In the genomic region with DNA sequence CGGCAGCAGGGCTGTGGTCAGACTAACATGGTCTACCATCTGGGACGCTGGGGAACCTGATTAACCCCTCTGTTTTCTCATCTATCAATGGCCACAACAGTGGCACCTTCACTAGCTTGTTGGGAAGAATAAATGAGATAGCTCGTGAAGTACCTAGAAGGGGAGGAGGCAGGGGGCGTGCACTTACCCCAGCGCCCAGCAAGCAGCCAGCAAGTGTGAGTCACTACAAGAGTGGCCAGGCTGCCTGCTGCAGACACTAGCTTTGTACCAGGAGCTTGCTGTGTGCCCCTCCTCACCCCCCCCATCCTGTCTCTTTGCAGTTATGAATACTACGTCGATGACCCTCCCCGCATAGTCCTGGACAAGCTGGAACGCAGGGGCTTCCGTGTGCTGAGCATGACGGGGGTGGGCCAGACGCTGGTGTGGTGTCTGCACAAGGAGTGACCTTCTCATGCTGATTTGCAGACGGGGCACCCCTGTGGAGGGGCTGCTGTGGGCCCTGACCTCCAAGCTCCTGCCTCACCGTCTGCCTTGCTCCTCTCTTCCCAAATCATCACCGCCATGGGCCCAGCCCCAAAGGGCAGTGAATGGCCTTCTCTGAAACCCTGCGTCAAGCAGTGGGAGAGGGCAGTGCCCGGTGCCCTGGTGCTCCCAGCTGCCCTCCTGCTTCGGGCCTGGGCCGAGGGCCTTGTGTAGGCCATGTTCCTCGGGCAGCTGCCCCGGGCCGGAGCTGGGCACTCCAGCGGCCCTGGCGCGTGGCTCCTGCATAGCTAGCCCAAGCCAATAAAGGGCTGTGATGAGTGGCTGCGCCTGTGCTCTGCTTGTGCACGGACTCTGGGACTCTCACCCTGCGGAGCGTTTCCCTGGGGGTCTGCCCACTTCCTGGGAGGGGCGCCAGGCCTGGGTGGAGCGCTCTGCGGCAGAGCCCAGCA, we compare ENCODE assay signal across 15 cellular contexts. TPM values are rescaled to one million over a fixed set of nuclear protein-coding genes. Genes with fewer than 3 reads are reported as not detected.
A peak's percentile ranks its signal among the peaks of the same experiment; 100 is the strongest.
DNase-seq lines count a peak whose midpoint lies in the region; ATAC-seq and TF ChIP-seq lines count a peak whose summit lies in the region.
"Had no signal": no experiment of that assay in that cellular context is flagged by ENCODE, and none has a peak within 500 bp of the region (broad histone marks: within the 10 kb centered on the region; RNA-seq: fewer than 3 reads in every experiment).

No MANE protein-coding gene starts in this region.

- peak overlapping the region; percentile 56 for H3K56ac ChIP-seq in mesendoderm (ENCODE audit: low read length)

- H3K27ac Mint-ChIP-seq in GM23338, result no peak overlapping the region
- H3K27ac Mint-ChIP-seq: activated naive CD8-positive, alpha-beta T cell treated with anti-CD3 and anti-CD28 coated beads, Interleukin-2, amount 50 U/mL, for 24 hours had no signal

- TF ChIP-seq CTCF in GM23338 (conservative IDR thresholded peaks at IDR 0.05; ENCODE audit: low read depth in 2 of 2) (no peak), cardiac fibroblast (IDR thresholded peaks at IDR 0.05; ENCODE audit: low read depth, low read length) (no peak), tibial nerve (IDR thresholded peaks at IDR 0.05) (no peak)

- no peak for TF ChIP-seq EP300 in tibial nerve (IDR thresholded peaks at IDR 0.05)

- H2AK5ac ChIP-seq in mesendoderm (ENCODE audit: low read length), result no peak overlapping the region

- no peak overlapping the region for H4K5ac ChIP-seq in mesendoderm (ENCODE audit: low read length)

- no peaks in the 10 kb centered on the region for H3K9me3 Mint-ChIP-seq in GM23338
- H3K9me3 Mint-ChIP-seq: activated naive CD8-positive, alpha-beta T cell treated with anti-CD3 and anti-CD28 coated beads, Interleukin-2, amount 50 U/mL, for 24 hours; CD8-positive, alpha-beta memory T cell; effector memory CD8-positive, alpha-beta T cell had no signal

- no peak overlapping the region for H2AFZ ChIP-seq in GM23338

- H3K27ac ChIP-seq in GM23338 (ENCODE audit: low read depth) (no peak overlapping the region), mesendoderm (ENCODE audit: low read depth, low read length) (no peak overlapping the region), tibial nerve (no peak overlapping the region)

- no peak overlapping the region for H2BK15ac ChIP-seq in mesendoderm (replicated peaks; ENCODE audit: low read depth)

- ATAC-seq in GM23338 (no peak), GM18502 (IDR thresholded peaks at IDR 0.05; ENCODE audit: poor library complexity, unreplicated experiment) (no peak)
- ATAC-seq: activated naive CD8-positive, alpha-beta T cell treated with anti-CD3 and anti-CD28 coated beads, Interleukin-2, amount 50 U/mL, for 24 hours; effector memory CD8-positive, alpha-beta T cell had no signal

- H3K79me2 ChIP-seq in GM23338 (replicated peaks; ENCODE audit: insufficient read depth), result no peaks in the 10 kb centered on the region
- no peaks in the 10 kb centered on the region for H3K79me2 ChIP-seq in mesendoderm (ENCODE audit: control insufficient read depth, insufficient read depth, low read length)

- no peak overlapping the region for H3K4ac ChIP-seq in mesendoderm (ENCODE audit: low read depth, low read length)

- H3K4me2 ChIP-seq in GM23338 (no peak overlapping the region), mesendoderm (ENCODE audit: low read length) (no peak overlapping the region)

- H3K4me3 Mint-ChIP-seq in GM23338, result no peak overlapping the region
- H3K4me3 Mint-ChIP-seq: activated naive CD8-positive, alpha-beta T cell treated with anti-CD3 and anti-CD28 coated beads, Interleukin-2, amount 50 U/mL, for 24 hours had no signal

- no peaks in the 10 kb centered on the region for H3K9me2 ChIP-seq in GM23338 (ENCODE audit: insufficient read depth)

- no peaks in the 10 kb centered on the region for H4K20me1 ChIP-seq in GM23338 (replicated peaks; ENCODE audit: insufficient read depth)

- no peak overlapping the region for H2BK5ac ChIP-seq in mesendoderm (ENCODE audit: low read length)

- no peaks in the 10 kb centered on the region for H3K9me3 ChIP-seq in tibial nerve

- H4K8ac ChIP-seq in mesendoderm (ENCODE audit: low read depth, low read length), result no peak overlapping the region

- H3K36me3 Mint-ChIP-seq in GM23338 (ENCODE audit: low read depth), result no peaks in the 10 kb centered on the region

- no CpG with 5 or more reads among the region's 32 CpGs for WGBS in mesendoderm (ENCODE audit: extremely low coverage, insufficient coverage, low lambda C conversion rate)
- WGBS in tibial nerve, 2 donors, result 86 to 90% methylated on average over 27 to 29 of the region's 32 CpGs

- H3K27me3 Mint-ChIP-seq in GM23338 (ENCODE audit: insufficient read depth, low read depth, poor library complexity), result peaks cover 26% of the 10 kb centered on the region
- H3K27me3 Mint-ChIP-seq: activated naive CD8-positive, alpha-beta T cell treated with anti-CD3 and anti-CD28 coated beads, Interleukin-2, amount 50 U/mL, for 24 hours; CD8-positive, alpha-beta memory T cell; effector memory CD8-positive, alpha-beta T cell had no signal

- H3K27me3 ChIP-seq in GM23338 (ENCODE audit: insufficient read depth) (0 out of 2 replicates have a peak, but pooled peaks cover 4% of the 10 kb centered on the region), mesendoderm (ENCODE audit: insufficient read depth, low read length, poor library complexity) (no peaks in the 10 kb centered on the region), tibial nerve (no peaks in the 10 kb centered on the region)

- no peak for TF ChIP-seq POLR2A in tibial nerve (IDR thresholded peaks at IDR 0.05)

- no peak overlapping the region for H2BK120ac ChIP-seq in mesendoderm (ENCODE audit: low read depth, low read length)

- H3K36me3 ChIP-seq in GM23338 (ENCODE audit: insufficient read depth) (no peaks in the 10 kb centered on the region), mesendoderm (ENCODE audit: control insufficient read depth, insufficient read depth, low read length) (no peaks in the 10 kb centered on the region), tibial nerve (peaks cover 0 to 53% (median 0%) of the 10 kb centered on the region in 3 donors)

- no peaks in the 10 kb centered on the region for H3K79me1 ChIP-seq in mesendoderm (ENCODE audit: low read length)

- peaks cover 41% of the 10 kb centered on the region for H3K4me1 Mint-ChIP-seq in GM23338

- peaks cover 15% of the 10 kb centered on the region for H3F3A ChIP-seq in GM23338 (replicated peaks; ENCODE audit: low read depth)

- H3K18ac ChIP-seq in mesendoderm (ENCODE audit: low read length), result no peak overlapping the region

- H3K4me1 ChIP-seq in GM23338 (ENCODE audit: insufficient read depth) (peaks cover 23% of the 10 kb centered on the region), mesendoderm (ENCODE audit: control insufficient read depth, low read depth, low read length) (peaks cover 9% of the 10 kb centered on the region), tibial nerve (peaks cover 0 to 61% (median 38%) of the 10 kb centered on the region in 4 donors)

- no peak overlapping the region for H3K9ac ChIP-seq in mesendoderm (ENCODE audit: low read length)

- H3K23ac ChIP-seq in mesendoderm (ENCODE audit: low read length), result peak overlapping the region; percentile 39

- H3K4me3 ChIP-seq in GM23338 (no peak overlapping the region), cardiac fibroblast (replicated peaks in 1 of 2; ENCODE audit: low read depth in 2 of 2, low read length in 2 of 2) (no peak overlapping the region), mesendoderm (ENCODE audit: low read length) (no peak overlapping the region), tibial nerve (no peak overlapping the region)

- DNase-seq in GM23338 (ENCODE audit: low spot score), result peak; percentile 23
- peak; percentile 18 for DNase-seq in NCI-H2227 (lab: John Stamatoyannopoulos, UW; ENCODE audit: unreplicated experiment)
- peak; percentile 42 to 44 for DNase-seq in cardiac fibroblast (ENCODE audit: low read depth in 2 of 2)
- no peak for DNase-seq in mesendoderm
- no peak for DNase-seq in tibial nerve (ENCODE audit: low spot score in 2 of 2)
- DNase-seq in activated CD8-positive, alpha-beta memory T cell treated with anti-CD3 and anti-CD28 coated beads, Interleukin-2, amount 50 U/mL, for 4 hours, result no peak
- no peak for DNase-seq in NCI-H2107 treated with DMSO at 0.1 percent for 48 hours (lab: John Stamatoyannopoulos, UW; ENCODE audit: unreplicated experiment)
- DNase-seq: activated naive CD8-positive, alpha-beta T cell treated with anti-CD3 and anti-CD28 coated beads, Interleukin-2, amount 50 U/mL, for 24 hours; CD8-positive, alpha-beta memory T cell; effector memory CD8-positive, alpha-beta T cell; KG1; NCI-H345; Right ventricle myocardium superior; stimulated activated CD4-positive, alpha-beta T cell treated with anti-CD3 and anti-CD28 coated beads, Interleukin-4, amount 100 ng/mL, for 24 hours had no signal

RNA-seq across cellular contexts. Expression of a gene that starts 2.6 kb away (rescaled TPM):
- total RNA-seq in GM23338 (2014; rRNA removed; shearing (Covaris generic)), result 0.08 and 0.80 TPM in 2 replicates
- 0.16 and 0.68 TPM in 2 replicates for polyA plus RNA-seq in GM23338 (2016; fragmentation: Nextera tagmentation; extraction: Ambion mirVana)
- polyA plus RNA-seq in mesendoderm (2013, experiment 1 of 2), result 0.07 TPM
- polyA plus RNA-seq in mesendoderm (2013, experiment 2 of 2), result 0.15 TPM
- total RNA-seq in tibial nerve, result under 1 TPM in 1 of 4 donors, not detected in 3; 0.59 TPM

RNA-seq across cellular contexts. Expression of a gene that starts 3.3 kb away (rescaled TPM):
- 44.2 and 45.4 TPM in 2 replicates for total RNA-seq in GM23338 (2014; rRNA removed; shearing (Covaris generic))
- 38.9 and 40.2 TPM in 2 replicates for polyA plus RNA-seq in GM23338 (2016; fragmentation: Nextera tagmentation; extraction: Ambion mirVana)
- polyA plus RNA-seq in mesendoderm (2013, experiment 1 of 2), result 14.0 TPM
- polyA plus RNA-seq in mesendoderm (2013, experiment 2 of 2), result 13.5 TPM
- total RNA-seq in tibial nerve, result 10 to 100 TPM; 24.5 to 49.4 (median 44.1) TPM

RNA-seq across cellular contexts. Expression of a gene that starts 12.1 kb away (rescaled TPM):
- 16.4 and 17.0 TPM in 2 replicates for total RNA-seq in GM23338 (2014; rRNA removed; shearing (Covaris generic))
- polyA plus RNA-seq in GM23338 (2016; fragmentation: Nextera tagmentation; extraction: Ambion mirVana), result 13.0 and 15.6 TPM in 2 replicates
- polyA plus RNA-seq in mesendoderm (2013, experiment 1 of 2), result 15.9 TPM
- 15.9 TPM for polyA plus RNA-seq in mesendoderm (2013, experiment 2 of 2)
- 10 to 100 TPM; 26.7 to 41.1 (median 39.1) TPM for total RNA-seq in tibial nerve

RNA-seq across cellular contexts. Expression of a gene that starts 39.7 kb away (rescaled TPM):
- total RNA-seq in GM23338 (2014; rRNA removed; shearing (Covaris generic)), result 22.7 and 23.5 TPM in 2 replicates
- polyA plus RNA-seq in GM23338 (2016; fragmentation: Nextera tagmentation; extraction: Ambion mirVana), result 8.5 and 9.8 TPM in 2 replicates
- 6.6 TPM for polyA plus RNA-seq in mesendoderm (2013, experiment 1 of 2)
- 7.2 TPM for polyA plus RNA-seq in mesendoderm (2013, experiment 2 of 2)
- 10 to 100 TPM; 19.0 to 48.5 (median 34.2) TPM for total RNA-seq in tibial nerve

RNA-seq across cellular contexts. Expression of a gene that starts 40.1 kb away (rescaled TPM):
- total RNA-seq in GM23338 (2014; rRNA removed; shearing (Covaris generic)), result 23.0 and 35.0 TPM in 2 replicates
- 77.6 and 81.6 TPM in 2 replicates for polyA plus RNA-seq in GM23338 (2016; fragmentation: Nextera tagmentation; extraction: Ambion mirVana)
- polyA plus RNA-seq in mesendoderm (2013, experiment 1 of 2), result 52.5 TPM
- 49.3 TPM for polyA plus RNA-seq in mesendoderm (2013, experiment 2 of 2)
- total RNA-seq in tibial nerve, result 10 to 100 TPM; 23.9 to 61.5 (median 36.3) TPM

Comparison
In these comparisons a context has a peak if more than half of its experiments do, and no peak if none do; other contexts are left out.
1. DNase-seq: peak in GM23338 (single experiment), NCI-H2227 (single experiment) and cardiac fibroblast (2 of 2); none in mesendoderm (single experiment), tibial nerve (0 of 2), activated CD8-positive, alpha-beta memory T cell treated with anti-CD3 and anti-CD28 coated beads, Interleukin-2, amount 50 U/mL, for 4 hours (single experiment) and NCI-H2107 treated with DMSO at 0.1 percent for 48 hours (single experiment).